ENCODE assay signal across 13 cellular contexts in genomic region chr18:3067213-3068118, GRCh38. TPM values are rescaled to one million over a fixed set of nuclear protein-coding genes. Genes with fewer than 3 reads are reported as not detected.
DNase-seq lines count a peak whose midpoint lies in the region; ATAC-seq and TF ChIP-seq lines count a peak whose summit lies in the region.
"Had no signal": no experiment of that assay in that cellular context is flagged by ENCODE, and none has a peak within 500 bp of the region (broad histone marks: within the 10 kb centered on the region; RNA-seq: fewer than 3 reads in every experiment).

No MANE protein-coding gene starts in this region.

- no peak for TF ChIP-seq CTCF in gastroesophageal sphincter (IDR thresholded peaks at IDR 0.05)

- no peak overlapping the region for H3K27ac ChIP-seq in gastroesophageal sphincter
- H3K27ac ChIP-seq: prostate gland, uterus had no signal

- H3K36me3 Mint-ChIP-seq in activated naive CD4-positive, alpha-beta T cell treated with anti-CD3 and anti-CD28 coated beads, Interleukin-2, amount 50 U/mL, for 24 hours = peaks cover 2% of the 10 kb centered on the region
- no peaks in the 10 kb centered on the region for H3K36me3 Mint-ChIP-seq in activated CD4-positive, alpha-beta memory T cell treated with anti-CD3 and anti-CD28 coated beads, Interleukin-2, amount 10 ng/mL, durations not matched to agents 7 days and 5 days (ENCODE audit: low read depth)

- H3K27me3 Mint-ChIP-seq in activated naive CD4-positive, alpha-beta T cell treated with anti-CD3 and anti-CD28 coated beads, Interleukin-2, amount 50 U/mL, for 24 hours = no peaks in the 10 kb centered on the region
- H3K27me3 Mint-ChIP-seq in activated CD4-positive, alpha-beta memory T cell treated with anti-CD3 and anti-CD28 coated beads, Interleukin-2, amount 10 ng/mL, durations not matched to agents 7 days and 5 days = no peaks in the 10 kb centered on the region
- H3K27me3 Mint-ChIP-seq in stimulated activated naive CD8-positive, alpha-beta T cell treated with anti-CD3 and anti-CD28 coated beads, Interleukin-15, amount 100 ng/mL, for 72 hours = no peaks in the 10 kb centered on the region

- ATAC-seq in gastroesophageal sphincter = peak; percentile 22
- peak; percentile 48 for ATAC-seq in stimulated activated naive CD8-positive, alpha-beta T cell treated with anti-CD3 and anti-CD28 coated beads, Interleukin-15, amount 100 ng/mL, for 72 hours

- peak overlapping the region; percentile 60 for H3K27ac Mint-ChIP-seq in activated naive CD4-positive, alpha-beta T cell treated with anti-CD3 and anti-CD28 coated beads, Interleukin-2, amount 50 U/mL, for 24 hours
- no peak overlapping the region for H3K27ac Mint-ChIP-seq in activated CD4-positive, alpha-beta memory T cell treated with anti-CD3 and anti-CD28 coated beads, Interleukin-2, amount 10 ng/mL, durations not matched to agents 7 days and 5 days
- H3K27ac Mint-ChIP-seq in stimulated activated naive CD8-positive, alpha-beta T cell treated with anti-CD3 and anti-CD28 coated beads, Interleukin-15, amount 100 ng/mL, for 72 hours = peak overlapping the region; percentile 63 to 65

- peaks cover 0 to 11% (median 4%) of the 10 kb centered on the region in 3 donors for H3K4me1 ChIP-seq in gastroesophageal sphincter
- H3K4me1 ChIP-seq: prostate gland, uterus had no signal

- TF ChIP-seq EP300 in gastroesophageal sphincter (IDR thresholded peaks at IDR 0.05) = no peak

- H3K4me3 ChIP-seq in gastroesophageal sphincter = no peak overlapping the region
- H3K4me3 ChIP-seq: prostate gland, uterus had no signal

- peaks cover 0 to 49% of the 10 kb centered on the region in 2 donors for H3K36me3 ChIP-seq in gastroesophageal sphincter
- H3K36me3 ChIP-seq: prostate gland, uterus had no signal

- H3K27me3 ChIP-seq in gastroesophageal sphincter = no peaks in the 10 kb centered on the region
- H3K27me3 ChIP-seq: uterus had no signal

- no peaks in the 10 kb centered on the region for H3K9me3 Mint-ChIP-seq in activated naive CD4-positive, alpha-beta T cell treated with anti-CD3 and anti-CD28 coated beads, Interleukin-2, amount 50 U/mL, for 24 hours
- H3K9me3 Mint-ChIP-seq in activated CD4-positive, alpha-beta memory T cell treated with anti-CD3 and anti-CD28 coated beads, Interleukin-2, amount 10 ng/mL, durations not matched to agents 7 days and 5 days = no peaks in the 10 kb centered on the region
- H3K9me3 Mint-ChIP-seq in stimulated activated naive CD8-positive, alpha-beta T cell treated with anti-CD3 and anti-CD28 coated beads, Interleukin-15, amount 100 ng/mL, for 72 hours = no peaks in the 10 kb centered on the region

- 80 to 82% methylated on average over 9 to 15 of the region's 30 CpGs for WGBS in gastroesophageal sphincter (ENCODE audit: low coverage in 1 of 2), 2 donors

- POLR2A ChIA-PET in activated CD4-positive, alpha-beta memory T cell treated with anti-CD3 and anti-CD28 coated beads, Interleukin-2, amount 10 ng/mL, durations not matched to agents 7 days and 5 days (lab: Charles Lee) = no interaction called here

- no peaks in the 10 kb centered on the region for H3K9me3 ChIP-seq in gastroesophageal sphincter
- H3K9me3 ChIP-seq: prostate gland, uterus had no signal

- no peak for TF ChIP-seq POLR2A in gastroesophageal sphincter (IDR thresholded peaks at IDR 0.05)

- peaks cover 53% of the 10 kb centered on the region for H3K4me1 Mint-ChIP-seq in activated naive CD4-positive, alpha-beta T cell treated with anti-CD3 and anti-CD28 coated beads, Interleukin-2, amount 50 U/mL, for 24 hours
- H3K4me1 Mint-ChIP-seq in activated CD4-positive, alpha-beta memory T cell treated with anti-CD3 and anti-CD28 coated beads, Interleukin-2, amount 10 ng/mL, durations not matched to agents 7 days and 5 days = peaks cover 35% of the 10 kb centered on the region
- peaks cover 69% of the 10 kb centered on the region for H3K4me1 Mint-ChIP-seq in stimulated activated naive CD8-positive, alpha-beta T cell treated with anti-CD3 and anti-CD28 coated beads, Interleukin-15, amount 100 ng/mL, for 72 hours

- no peak for DNase-seq in activated naive CD4-positive, alpha-beta T cell (lab: John Stamatoyannopoulos, UW)
- no peak for DNase-seq in activated CD4-positive, alpha-beta memory T cell treated with anti-CD3 and anti-CD28 coated beads, Interleukin-2, amount 10 ng/mL, durations not matched to agents 7 days and 5 days
- DNase-seq in stimulated activated naive CD8-positive, alpha-beta T cell treated with anti-CD3 and anti-CD28 coated beads, Interleukin-15, amount 100 ng/mL, for 72 hours = no peak
- DNase-seq in NCI-H526 treated with DMSO at 0.1 percent for 48 hours (lab: John Stamatoyannopoulos, UW) (no peak), DMS153 (lab: John Stamatoyannopoulos, UW) (no peak)
- DNase-seq in central memory CD4-positive, alpha-beta T cell = no peak
- DNase-seq: amniotic stem cell; cortex of kidney; stimulated activated CD8-positive, alpha-beta memory T cell treated with anti-CD3 and anti-CD28 coated beads, Interleukin-4, amount 100 ng/mL, for 48 hours; uterus had no signal

- CTCF ChIA-PET in activated CD4-positive, alpha-beta memory T cell treated with anti-CD3 and anti-CD28 coated beads, Interleukin-2, amount 10 ng/mL, durations not matched to agents 7 days and 5 days (lab: Charles Lee) = no interaction called here

- H3K4me3 Mint-ChIP-seq in activated naive CD4-positive, alpha-beta T cell treated with anti-CD3 and anti-CD28 coated beads, Interleukin-2, amount 50 U/mL, for 24 hours = peak overlapping the region; percentile 76
- peak overlapping the region; percentile 29 for H3K4me3 Mint-ChIP-seq in activated CD4-positive, alpha-beta memory T cell treated with anti-CD3 and anti-CD28 coated beads, Interleukin-2, amount 10 ng/mL, durations not matched to agents 7 days and 5 days
- H3K4me3 Mint-ChIP-seq in stimulated activated naive CD8-positive, alpha-beta T cell treated with anti-CD3 and anti-CD28 coated beads, Interleukin-15, amount 100 ng/mL, for 72 hours = peak overlapping the region; percentile 64 to 66

RNA-seq across cellular contexts. Expression of gene LPIN2, which starts 54.5 kb away (rescaled TPM):
- 10 to 100 TPM; 78.4 to 79.6 TPM for total RNA-seq in activated CD4-positive, alpha-beta memory T cell treated with anti-CD3 and anti-CD28 coated beads, Interleukin-2, amount 10 ng/mL, durations not matched to agents 7 days and 5 days
- 10 to 100 TPM; 17.6 to 34.3 (median 25.6) TPM for total RNA-seq in gastroesophageal sphincter
